ENCODE assay signal across 8 cellular contexts in genomic region chr17:61399131-61400057, GRCh38. TPM values are rescaled to one million over a fixed set of nuclear protein-coding genes. Genes with fewer than 3 reads are reported as not detected.
DNase-seq lines count a peak whose midpoint lies in the region; FAIRE-seq and TF ChIP-seq lines count a peak whose summit lies in the region.

Gene TBX2 (plus strand): TSS chr17:61399843. CDS start chr17:61400177, 334 bp downstream.

- H3K27ac ChIP-seq in AG04450 (ENCODE audit: low read depth, low read length) (peak within 1 kb of the TSS; percentile 90), WERI-Rb-1 (peak within 1 kb of the TSS; percentile 81)

- H3K36me3 ChIP-seq in WERI-Rb-1: peaks cover 6% of the 10 kb centered on the region

- POLR2A ChIA-PET in AG04450 (lab: Yijun Ruan, JAX): interaction anchor here (0.6 to 4.0 kb wide), 16 partner anchors 11 to 428 kb away, joined by 3 to 31 read pairs (median 4); no protein-coding TSS in a partner anchor

- FAIRE-seq in D721Med (lab: Jason Lieb, UNC): no peak

- CTCF ChIA-PET in AG04450 (lab: Charles Lee): interaction anchor here (2.2 kb wide), 1 partner anchor 398 kb away, joined by 8 read pairs; no protein-coding TSS in a partner anchor

- H3K9me3 ChIP-seq in AG04450 (ENCODE audit: control insufficient read depth, insufficient read depth, low read length): no peaks in the 10 kb centered on the region; the same call in 1 of the 2 replicates
- H3K9me3 ChIP-seq in WERI-Rb-1 (ENCODE audit: severe bottlenecking): no peaks in the 10 kb centered on the region

- no peak for TF ChIP-seq CTCF in AG04450 (IDR thresholded peaks at IDR 0.05; ENCODE audit: low read depth, low read length)
- no peak for TF ChIP-seq CTCF in HFF-Myc (IDR thresholded peaks at IDR 0.05; ENCODE audit: low read depth, low read length, missing control alignments)
- TF ChIP-seq CTCF in WERI-Rb-1 (IDR thresholded peaks at IDR 0.05; ENCODE audit: low read depth, low read length): peak; percentile 24
- TF ChIP-seq CTCF in D721Med (IDR thresholded peaks at IDR 0.05; ENCODE audit: insufficient read depth, missing control alignments): no peak

- peak; percentile 93 for DNase-seq in AG04450 (ENCODE audit: low read depth, low spot score)
- DNase-seq in HFF-Myc (ENCODE audit: extremely low read depth, low read depth): no peak
- DNase-seq in WERI-Rb-1: peak; percentile 91
- peak; percentile 95 for DNase-seq in foreskin melanocyte
- DNase-seq in non-pigmented ciliary epithelial cell (ENCODE audit: low read depth): peak; percentile 90
- no peak for DNase-seq in NCI-H526 treated with DMSO at 0.1 percent for 48 hours (lab: John Stamatoyannopoulos, UW)
- no peak for DNase-seq in D721Med (ENCODE audit: insufficient read length, low spot score)
- DNase-seq in germinal center (ENCODE audit: low spot score): no peak

- H3K4me3 ChIP-seq in AG04450 (ENCODE audit: low read depth, low read length): peak within 1 kb of the TSS; percentile 98
- peak within 1 kb of the TSS; percentile 60 for H3K4me3 ChIP-seq in HFF-Myc (replicated peaks; ENCODE audit: low read depth, low read length)
- peak within 1 kb of the TSS; percentile 85 for H3K4me3 ChIP-seq in WERI-Rb-1 (ENCODE audit: low read depth, low read length)

- H3K27me3 ChIP-seq in AG04450 (ENCODE audit: control insufficient read depth, insufficient read depth, low read length) (no peaks in the 10 kb centered on the region), WERI-Rb-1 (ENCODE audit: insufficient read depth, low read depth, severe bottlenecking) (peaks cover 23% of the 10 kb centered on the region)

RNA-seq across cellular contexts. Expression of gene TBX2, which starts in this region (rescaled TPM):
- 18.3 and 22.0 TPM in 2 replicates for polyA plus RNA-seq in AG04450 (2011; rRNA removed)
- polyA minus RNA-seq in AG04450 (2011; rRNA and poly(A)+ RNA removed): 36.1 and 52.1 TPM in 2 replicates

Comparison
In these comparisons a context has a peak if more than half of its experiments do, and no peak if none do; other contexts are left out.
1. DNase-seq: peak in AG04450 (single experiment), WERI-Rb-1 (single experiment), foreskin melanocyte (single experiment) and non-pigmented ciliary epithelial cell (single experiment); none in HFF-Myc (single experiment), NCI-H526 treated with DMSO at 0.1 percent for 48 hours (single experiment), D721Med (single experiment) and germinal center (single experiment).
2. Peak in every context shown above with its lines, with median percentiles within 50 percentile points of each other: H3K4me3 ChIP-seq.